In the genomic region with DNA sequence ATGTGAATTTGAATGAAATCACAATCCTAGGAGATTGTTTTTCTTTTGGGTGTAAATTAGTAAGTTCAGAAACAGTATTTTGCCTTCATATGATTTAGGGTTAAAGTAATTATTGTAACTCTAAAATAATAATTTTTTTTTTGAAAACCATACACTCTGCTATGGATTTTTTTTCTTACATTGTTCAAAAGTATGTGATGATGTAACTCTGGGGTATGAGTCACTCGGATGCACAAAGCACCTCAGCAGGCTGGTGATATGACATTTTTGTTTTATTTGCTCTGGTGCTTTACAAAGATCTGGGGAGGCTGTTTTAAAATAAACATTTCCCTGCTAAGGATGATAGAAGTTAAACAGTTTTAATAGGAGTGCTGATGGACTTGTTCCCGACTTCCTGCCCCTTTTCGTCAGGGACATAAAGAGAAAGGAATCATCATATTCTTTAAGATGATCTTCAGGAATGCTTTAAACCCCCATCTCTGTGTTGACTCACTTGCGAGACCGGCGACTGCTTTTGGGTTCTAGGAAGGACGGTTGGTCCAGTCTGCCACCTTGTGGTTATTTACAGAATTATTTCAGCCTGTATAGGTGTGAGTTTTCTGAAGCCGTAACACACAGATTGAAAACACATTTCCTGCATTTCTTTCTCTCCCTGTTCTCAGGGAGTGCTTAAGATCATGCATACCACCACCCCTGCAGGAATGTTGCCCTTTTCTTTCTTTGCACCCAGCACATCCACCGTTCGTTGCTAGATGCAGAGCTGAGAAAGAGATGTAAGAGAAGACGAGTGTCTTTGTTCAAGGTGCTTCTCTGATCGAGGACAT, we compare ENCODE assay signal across 8 cellular contexts.
A peak's percentile ranks its signal among the peaks of the same experiment; 100 is the strongest.
DNase-seq lines count a peak whose midpoint lies in the region; ATAC-seq and TF ChIP-seq lines count a peak whose summit lies in the region.

No MANE protein-coding gene starts in this region.

- DNase-seq in CD8-positive, alpha-beta T cell: peak; percentile 5 to 68 (median 51)
- DNase-seq in NCI-H774 (lab: John Stamatoyannopoulos, UW): peak; percentile 8
- DNase-seq in activated CD8-positive, alpha-beta T cell treated with anti-CD3 and anti-CD28 coated beads, Interleukin-2, amount 10 ng/mL, durations not matched to agents 7 days and 5 days: peak; percentile 71
- peak; percentile 67 for DNase-seq in endothelial cell (ENCODE audit: low spot score)
- peak in 1 of 3 donors; percentile 78 for DNase-seq in mucosa of descending colon
- peak; percentile 6 to 14 for DNase-seq in stimulated activated CD8-positive, alpha-beta memory T cell treated with anti-CD3 and anti-CD28 coated beads, Interleukin-4, amount 100 ng/mL, for 4 hours (ENCODE audit: low read depth in 2 of 2, low spot score in 1 of 2)

- H3K4me1 Mint-ChIP-seq in CD8-positive, alpha-beta T cell (ENCODE audit: low read depth): peaks cover 15% of the 10 kb centered on the region
- peaks cover 33% of the 10 kb centered on the region for H3K4me1 Mint-ChIP-seq in activated CD8-positive, alpha-beta T cell treated with anti-CD3 and anti-CD28 coated beads, Interleukin-2, amount 10 ng/mL, durations not matched to agents 7 days and 5 days (ENCODE audit: low read depth)
- H3K4me1 Mint-ChIP-seq in endothelial cell (ENCODE audit: unreplicated experiment): peaks cover 88% of the 10 kb centered on the region

- intact Hi-C loops in CD8-positive, alpha-beta T cell (cut with DNase I, micrococcal nuclease): loop anchor here (1.0 to 10.0 kb wide), 7 partner anchors 73 to 1183 kb away; partner anchors contain the start of genes RAPGEF2 (in 2 of the 2) and PPID (in 1 of the 2)
- intact Hi-C loops in mucosa of descending colon (cut with DNase I, micrococcal nuclease): loop anchor here (5.0 kb wide), 1 partner anchor 318 kb away; no protein-coding TSS in a partner anchor

- H3K9me3 ChIP-seq in CD8-positive, alpha-beta T cell (ENCODE audit: low read length): no peaks in the 10 kb centered on the region
- H3K9me3 ChIP-seq in mucosa of descending colon: no peaks in the 10 kb centered on the region

- no peak overlapping the region for H3K27ac ChIP-seq in CD8-positive, alpha-beta T cell (ENCODE audit: low read depth, low read length)

- H3K36me3 Mint-ChIP-seq in CD8-positive, alpha-beta T cell: no peaks in the 10 kb centered on the region
- H3K36me3 Mint-ChIP-seq in activated CD8-positive, alpha-beta T cell treated with anti-CD3 and anti-CD28 coated beads, Interleukin-2, amount 10 ng/mL, durations not matched to agents 7 days and 5 days (ENCODE audit: low read depth): no peaks in the 10 kb centered on the region
- H3K36me3 Mint-ChIP-seq in endothelial cell (ENCODE audit: low read depth, unreplicated experiment): no peaks in the 10 kb centered on the region

- CTCF ChIA-PET in CD8-positive, alpha-beta T cell (lab: Charles Lee): interaction anchor here (0.7 to 1.0 kb wide), 5 partner anchors 16 to 448 kb away, joined by 3 to 8 read pairs (median 3); no protein-coding TSS in a partner anchor
- CTCF ChIA-PET in activated CD8-positive, alpha-beta T cell treated with anti-CD3 and anti-CD28 coated beads, Interleukin-2, amount 10 ng/mL, durations not matched to agents 7 days and 5 days (lab: Charles Lee): interaction anchor here (0.6 to 3.9 kb wide), 6 partner anchors 11 to 324 kb away, joined by 3 to 16 read pairs (median 4); no protein-coding TSS in a partner anchor

- no peak overlapping the region for H3K27ac Mint-ChIP-seq in CD8-positive, alpha-beta T cell
- H3K27ac Mint-ChIP-seq in activated CD8-positive, alpha-beta T cell treated with anti-CD3 and anti-CD28 coated beads, Interleukin-2, amount 10 ng/mL, durations not matched to agents 7 days and 5 days: no peak overlapping the region
- peak overlapping the region; percentile 77 for H3K27ac Mint-ChIP-seq in endothelial cell (ENCODE audit: unreplicated experiment)

- peaks cover 7% of the 10 kb centered on the region for H3K4me1 ChIP-seq in CD8-positive, alpha-beta T cell (ENCODE audit: insufficient read depth, low read length)
- H3K4me1 ChIP-seq in mucosa of descending colon (ENCODE audit: low read depth): peaks cover 3% of the 10 kb centered on the region

- peaks cover 3% of the 10 kb centered on the region for H3K27me3 ChIP-seq in CD8-positive, alpha-beta T cell (ENCODE audit: insufficient read depth, low read length)

- no peaks in the 10 kb centered on the region for H3K27me3 Mint-ChIP-seq in CD8-positive, alpha-beta T cell (ENCODE audit: low read depth)
- H3K27me3 Mint-ChIP-seq in activated CD8-positive, alpha-beta T cell treated with anti-CD3 and anti-CD28 coated beads, Interleukin-2, amount 10 ng/mL, durations not matched to agents 7 days and 5 days (ENCODE audit: low read depth): peaks cover 3% of the 10 kb centered on the region
- no peaks in the 10 kb centered on the region for H3K27me3 Mint-ChIP-seq in endothelial cell (ENCODE audit: unreplicated experiment)

- POLR2A ChIA-PET in CD8-positive, alpha-beta T cell (lab: Charles Lee): no interaction called here
- POLR2A ChIA-PET in activated CD8-positive, alpha-beta T cell treated with anti-CD3 and anti-CD28 coated beads, Interleukin-2, amount 10 ng/mL, durations not matched to agents 7 days and 5 days (lab: Charles Lee): no interaction called here

- no peak overlapping the region for H3K4me3 ChIP-seq in CD8-positive, alpha-beta T cell (ENCODE audit: low read depth, low read length)
- no peak overlapping the region for H3K4me3 ChIP-seq in mucosa of descending colon

- no peak overlapping the region for H3K4me3 Mint-ChIP-seq in CD8-positive, alpha-beta T cell
- no peak overlapping the region for H3K4me3 Mint-ChIP-seq in activated CD8-positive, alpha-beta T cell treated with anti-CD3 and anti-CD28 coated beads, Interleukin-2, amount 10 ng/mL, durations not matched to agents 7 days and 5 days
- H3K4me3 Mint-ChIP-seq in endothelial cell (ENCODE audit: unreplicated experiment): peak overlapping the region; percentile 4

- ATAC-seq in CD8-positive, alpha-beta T cell: peak; percentile 97
- ATAC-seq in GM19438 (IDR thresholded peaks at IDR 0.05; ENCODE audit: low read depth, unreplicated experiment) (peak; percentile 52), HG03558 (IDR thresholded peaks at IDR 0.05; ENCODE audit: extremely low read depth, unreplicated experiment) (peak; percentile 44), mucosa of descending colon (peak; percentile 91)
- peak; percentile 87 for ATAC-seq in activated CD8-positive, alpha-beta T cell treated with anti-CD3 and anti-CD28 coated beads, Interleukin-2, amount 10 ng/mL, durations not matched to agents 7 days and 5 days

- TF ChIP-seq CTCF in CD8-positive, alpha-beta T cell (IDR thresholded peaks at IDR 0.05): peak; percentile 68
- TF ChIP-seq CTCF in endothelial cell (IDR thresholded peaks at IDR 0.05; ENCODE audit: unreplicated experiment) (peak; percentile 84), mucosa of descending colon (IDR thresholded peaks at IDR 0.05) (peak; percentile 55)

- no peaks in the 10 kb centered on the region for H3K9me3 Mint-ChIP-seq in CD8-positive, alpha-beta T cell
- no peaks in the 10 kb centered on the region for H3K9me3 Mint-ChIP-seq in activated CD8-positive, alpha-beta T cell treated with anti-CD3 and anti-CD28 coated beads, Interleukin-2, amount 10 ng/mL, durations not matched to agents 7 days and 5 days (ENCODE audit: insufficient read depth)
- H3K9me3 Mint-ChIP-seq in endothelial cell (ENCODE audit: unreplicated experiment): no peaks in the 10 kb centered on the region

- H3K36me3 ChIP-seq in CD8-positive, alpha-beta T cell (ENCODE audit: insufficient read depth, low read length): no peaks in the 10 kb centered on the region
- no peaks in the 10 kb centered on the region for H3K36me3 ChIP-seq in mucosa of descending colon (ENCODE audit: low read depth)

Comparison
In these comparisons a context has a peak if more than half of its experiments do, and no peak if none do; other contexts are left out.
1. ATAC-seq: peak in every context shown above with its lines; median percentile 97 in CD8-positive, alpha-beta T cell; 91 in mucosa of descending colon; 87 in activated CD8-positive, alpha-beta T cell treated with anti-CD3 and anti-CD28 coated beads, Interleukin-2, amount 10 ng/mL, durations not matched to agents 7 days and 5 days; 52 in GM19438; 44 in HG03558.